ENCODE assay signal across 17 cellular contexts in genomic region chr3:99013794-99014315, GRCh38.
"Had no signal": no experiment of that assay in that cellular context is flagged by ENCODE, and none has a peak within 500 bp of the region (broad histone marks: within the 10 kb centered on the region; RNA-seq: fewer than 3 reads in every experiment).

No MANE protein-coding gene starts in this region.

- H3K4me3 Mint-ChIP-seq: mesothelial cell of epicardium, natural killer cell, neural crest cell had no signal

- DNase-seq: effector memory CD4-positive, alpha-beta T cell; esophagus squamous epithelium; heart left ventricle; hippocampal formation; natural killer cell; sigmoid colon; stimulated activated CD4-positive, alpha-beta T cell treated with anti-CD3 and anti-CD28 coated beads, Interleukin-12 subunit alpha, Interleukin-12 subunit beta, amount 100 ng/mL, for 4 hours; stimulated activated naive CD4-positive, alpha-beta T cell; stomach; substantia nigra; transverse colon had no signal

- H3K27me3 ChIP-seq: esophagus squamous epithelium, heart left ventricle, right atrium auricular region, sigmoid colon, stomach, transverse colon had no signal

- H3K9me3 ChIP-seq: esophagus squamous epithelium, heart left ventricle, right atrium auricular region, sigmoid colon, stomach, thoracic aorta, transverse colon had no signal

- H3K27ac ChIP-seq: esophagus squamous epithelium, heart left ventricle, right atrium auricular region, sigmoid colon, skin epidermis, stomach, thoracic aorta, transverse colon had no signal

- H3K27ac Mint-ChIP-seq: mesothelial cell of epicardium, natural killer cell had no signal

- ATAC-seq: heart left ventricle, left lobe of liver had no signal

- H3K9me3 Mint-ChIP-seq: neural crest cell had no signal

- H3K4me1 Mint-ChIP-seq: mesothelial cell of epicardium, natural killer cell, neural crest cell had no signal

- H3K4me3 ChIP-seq: esophagus squamous epithelium, heart left ventricle, right atrium auricular region, sigmoid colon, skin epidermis, stomach, thoracic aorta, transverse colon had no signal

- H3K36me3 Mint-ChIP-seq: mesothelial cell of epicardium, natural killer cell had no signal

- H3K36me3 ChIP-seq: esophagus squamous epithelium, heart left ventricle, right atrium auricular region, sigmoid colon, stomach, thoracic aorta, transverse colon had no signal

- H3K4me1 ChIP-seq: esophagus squamous epithelium, heart left ventricle, right atrium auricular region, sigmoid colon, stomach, transverse colon had no signal
